Comparison of ENCODE assay signal across 8 cellular contexts in the genomic region with DNA sequence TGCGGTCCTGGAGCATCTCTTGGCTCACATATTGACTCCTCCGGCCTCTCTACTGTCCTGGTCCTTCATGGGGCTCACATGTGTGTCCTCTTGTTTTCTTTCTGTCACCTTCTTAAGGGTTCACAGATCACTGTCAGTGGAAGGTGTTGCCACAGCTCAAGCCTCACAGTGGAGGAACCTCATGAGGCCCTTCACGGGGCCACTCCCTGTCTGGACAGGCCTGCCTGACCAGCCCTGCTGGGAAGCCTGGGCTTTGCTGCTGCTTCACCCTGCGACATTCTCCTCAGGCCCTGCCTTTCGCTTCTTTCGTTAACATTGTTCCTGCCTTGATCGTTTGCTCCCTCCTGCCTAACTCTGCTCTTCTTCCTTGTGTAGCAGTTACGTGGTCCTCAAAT. TPM values are rescaled to one million over a fixed set of nuclear protein-coding genes. Genes with fewer than 3 reads are reported as not detected.
DNase-seq lines count a peak whose midpoint lies in the region; ATAC-seq and TF ChIP-seq lines count a peak whose summit lies in the region.

No MANE protein-coding gene starts in this region.

- H3K27ac Mint-ChIP-seq in activated CD4-positive, alpha-beta T cell treated with anti-CD3 and anti-CD28 coated beads, Interleukin-2, amount 10 ng/mL, durations not matched to agents 24 days and 14 days = peak overlapping the region; percentile 88
- H3K27ac Mint-ChIP-seq in brain (peak overlapping the region; percentile 71 to 97 (median 96)), memory B cell (peak overlapping the region; percentile 75), type B pancreatic cell (peak overlapping the region; percentile 97)

- H3K9me3 Mint-ChIP-seq in activated CD4-positive, alpha-beta T cell treated with anti-CD3 and anti-CD28 coated beads, Interleukin-2, amount 10 ng/mL, durations not matched to agents 24 days and 14 days = no peaks in the 10 kb centered on the region
- H3K9me3 Mint-ChIP-seq in brain (no peaks in the 10 kb centered on the region), memory B cell (no peaks in the 10 kb centered on the region), type B pancreatic cell (no peaks in the 10 kb centered on the region)

- peaks cover 36% of the 10 kb centered on the region for H3K4me1 Mint-ChIP-seq in activated CD4-positive, alpha-beta T cell treated with anti-CD3 and anti-CD28 coated beads, Interleukin-2, amount 10 ng/mL, durations not matched to agents 24 days and 14 days
- peaks cover 26% of the 10 kb centered on the region for H3K4me1 Mint-ChIP-seq in brain
- peaks cover 24% of the 10 kb centered on the region for H3K4me1 Mint-ChIP-seq in memory B cell
- H3K4me1 Mint-ChIP-seq in type B pancreatic cell (ENCODE audit: unreplicated experiment) = peaks cover 11% of the 10 kb centered on the region

- no peak for ATAC-seq in memory B cell (ENCODE audit: low read depth)
- ATAC-seq in GM21526 (IDR thresholded peaks at IDR 0.05; ENCODE audit: low FRiP score, unreplicated experiment) = no peak
- ATAC-seq in GM18517 (IDR thresholded peaks at IDR 0.05; ENCODE audit: unreplicated experiment) = no peak

- no peaks in the 10 kb centered on the region for H3K27me3 Mint-ChIP-seq in activated CD4-positive, alpha-beta T cell treated with anti-CD3 and anti-CD28 coated beads, Interleukin-2, amount 10 ng/mL, durations not matched to agents 24 days and 14 days
- no peaks in the 10 kb centered on the region for H3K27me3 Mint-ChIP-seq in brain
- no peaks in the 10 kb centered on the region for H3K27me3 Mint-ChIP-seq in memory B cell
- H3K27me3 Mint-ChIP-seq in type B pancreatic cell = no peaks in the 10 kb centered on the region

- H3K4me3 Mint-ChIP-seq in activated CD4-positive, alpha-beta T cell treated with anti-CD3 and anti-CD28 coated beads, Interleukin-2, amount 10 ng/mL, durations not matched to agents 24 days and 14 days = peak overlapping the region; percentile 81
- H3K4me3 Mint-ChIP-seq in brain = peak overlapping the region in 4 of 5 experiments; percentile 3 to 87 (median 76)
- peak overlapping the region; percentile 1 for H3K4me3 Mint-ChIP-seq in memory B cell
- peak overlapping the region; percentile 77 for H3K4me3 Mint-ChIP-seq in type B pancreatic cell

- H3K36me3 Mint-ChIP-seq in activated CD4-positive, alpha-beta T cell treated with anti-CD3 and anti-CD28 coated beads, Interleukin-2, amount 10 ng/mL, durations not matched to agents 24 days and 14 days (ENCODE audit: low read depth) = peaks cover 28% of the 10 kb centered on the region
- H3K36me3 Mint-ChIP-seq in brain (peaks cover 41% of the 10 kb centered on the region), memory B cell (peaks cover 8% of the 10 kb centered on the region), type B pancreatic cell (peaks cover 6% of the 10 kb centered on the region)

- DNase-seq in activated CD4-positive, alpha-beta T cell treated with anti-CD3 and anti-CD28 coated beads, Interleukin-2, amount 10 ng/mL, durations not matched to agents 24 days and 14 days = peak; percentile 63
- DNase-seq in activated CD4-positive, alpha-beta T cell treated with anti-CD3 and anti-CD28 coated beads, Interleukin-2, amount 50 U/mL, for 48 hours = no peak
- DNase-seq in memory B cell (ENCODE audit: low spot score in 2 of 2) (no peak), type B pancreatic cell (ENCODE audit: extremely low spot score, unreplicated experiment) (no peak), NCI-H1105 (lab: John Stamatoyannopoulos, UW) (no peak)

- no peak for TF ChIP-seq CTCF in brain (conservative IDR thresholded peaks at IDR 0.05)
- TF ChIP-seq CTCF in type B pancreatic cell (conservative IDR thresholded peaks at IDR 0.05) = no peak

- intact Hi-C loops in activated CD4-positive, alpha-beta T cell treated with anti-CD3 and anti-CD28 coated beads, Interleukin-2, amount 10 ng/mL, durations not matched to agents 24 days and 14 days (cut with micrococcal nuclease) = no loop called here

RNA-seq across cellular contexts. Expression of a gene that starts 56.0 kb away (rescaled TPM):
- total RNA-seq in activated CD4-positive, alpha-beta T cell treated with anti-CD3 and anti-CD28 coated beads, Interleukin-2, amount 10 ng/mL, durations not matched to agents 24 days and 14 days = 62.8 and 66.8 TPM in 2 replicates
- 72.9 TPM for polyA plus RNA-seq in brain (ENCODE audit: insufficient read depth, low read depth, low replicate concordance)
- 74.0 and 100 TPM in 2 replicates for total RNA-seq in type B pancreatic cell (ENCODE audit: low replicate concordance)

Comparison
In these comparisons a context has a peak if more than half of its experiments do, and no peak if none do; other contexts are left out.
1. H3K4me3 Mint-ChIP-seq: peak in every context shown above with its lines; median percentile 81 in activated CD4-positive, alpha-beta T cell treated with anti-CD3 and anti-CD28 coated beads, Interleukin-2, amount 10 ng/mL, durations not matched to agents 24 days and 14 days; 77 in type B pancreatic cell; 76 in brain; 1 in memory B cell.